In the genomic region with DNA sequence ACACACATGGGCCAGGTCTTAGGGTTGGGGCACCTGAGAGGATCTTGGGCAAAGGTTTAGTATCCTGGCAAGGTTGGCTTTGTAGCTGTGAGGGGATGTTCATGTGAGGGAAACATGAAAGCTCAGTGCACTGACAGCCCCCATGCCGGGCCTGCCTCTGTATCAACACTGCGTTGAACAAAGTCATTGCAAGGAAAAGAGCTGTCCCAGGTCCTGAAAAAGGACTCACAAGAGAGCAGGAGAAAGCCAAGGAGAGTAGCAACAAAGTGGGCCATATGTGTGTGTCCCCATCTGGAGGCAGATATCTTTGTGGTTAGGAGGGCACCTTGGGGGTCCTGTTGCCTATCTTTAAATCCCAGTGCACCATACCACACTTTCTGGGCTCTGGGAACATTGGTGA, we compare ENCODE assay signal across 11 cellular contexts.
DNase-seq lines count a peak whose midpoint lies in the region; ATAC-seq, FAIRE-seq and TF ChIP-seq lines count a peak whose summit lies in the region.
"Had no signal": no experiment of that assay in that cellular context is flagged by ENCODE, and none has a peak within 500 bp of the region (broad histone marks: within the 10 kb centered on the region; RNA-seq: fewer than 3 reads in every experiment).

No MANE protein-coding gene starts in this region.

- H3K9me2 ChIP-seq in GM23248 (ENCODE audit: insufficient read depth): no peaks in the 10 kb centered on the region

- SMC1A ChIA-PET in GM12878 (lab: Charles Lee; ENCODE audit: uncharacterized antibody, unreplicated experiment): interaction anchor here (0.6 kb wide), 1 partner anchor 44 kb away, joined by 3 read pairs; no protein-coding TSS in a partner anchor

- no peak for TF ChIP-seq EP300 in GM12878 (IDR thresholded peaks at IDR 0.05; ENCODE audit: borderline replicate concordance in 1 of 2, control insufficient read depth in 1 of 2, low read depth in 2 of 2, low read length in 2 of 2)

- ATAC-seq in GM12878: peak; percentile 41; the same call in 1 of the 3 replicates
- no peak for ATAC-seq in GM21381 (IDR thresholded peaks at IDR 0.05; ENCODE audit: unreplicated experiment)

- H3K27ac ChIP-seq in GM23248 (no peak overlapping the region), GM12878 (ENCODE audit: control insufficient read depth, insufficient read depth) (no peak overlapping the region)

- no peak for TF ChIP-seq POLR2A in GM12878 (IDR thresholded peaks at IDR 0.05; ENCODE audit: low read depth, low read length)

- POLR2A ChIA-PET in GM12878 (lab: Charles Lee): no interaction called here

- H3K4me3 ChIP-seq in GM23248: no peak overlapping the region
- no peak overlapping the region for H3K4me3 ChIP-seq in GM12878
- H3K4me3 ChIP-seq in MG63: no peak overlapping the region

- no peaks in the 10 kb centered on the region for H3K4me1 ChIP-seq in GM23248 (ENCODE audit: insufficient read depth)
- no peaks in the 10 kb centered on the region for H3K4me1 ChIP-seq in GM12878 (ENCODE audit: control insufficient read depth, insufficient read depth, low read length)

- H3K27me3 ChIP-seq in GM23248 (replicated peaks; ENCODE audit: insufficient read depth) (no peaks in the 10 kb centered on the region), GM12878 (replicated peaks in 1 of 2; ENCODE audit: control insufficient read depth in 2 of 2, insufficient read depth in 2 of 2, low read length in 1 of 2) (no peaks in the 10 kb centered on the region), MG63 (no peaks in the 10 kb centered on the region; the same call in 1 of the 2 replicates)

- no peak for TF ChIP-seq CTCF in GM12878 (IDR thresholded peaks at IDR 0.05 in 2 of 3, conservative IDR thresholded peaks at IDR 0.05 in 1 of 3; ENCODE audit: control insufficient read depth in 2 of 3, extremely low read depth in 1 of 3, insufficient read depth in 1 of 3, low read depth in 3 of 3, low read length in 3 of 3)

- no peaks in the 10 kb centered on the region for H3K4me1 Mint-ChIP-seq in activated T-helper 1 cell treated with anti-CD3 and anti-CD28 coated beads, Interleukin-12 subunit alpha, Interleukin-12 subunit beta, Interleukin-2, Interleukin-4 antibody, amounts not matched to agents 30 ng/mL and 10 ng/mL and 1 ng/mL, durations not matched to agents 14 hours and 24 hours and 36 hours (ENCODE audit: low read depth)

- H3K27ac Mint-ChIP-seq in activated T-helper 1 cell treated with anti-CD3 and anti-CD28 coated beads, Interleukin-12 subunit alpha, Interleukin-12 subunit beta, Interleukin-2, Interleukin-4 antibody, amounts not matched to agents 30 ng/mL and 10 ng/mL and 1 ng/mL, durations not matched to agents 14 hours and 24 hours and 36 hours: no peak overlapping the region

- in situ Hi-C loops in GM23248 (cut with MboI) (no loop called here), GM12878 (cut with MboI) (no loop called here)

- BruUV-seq in GM12878 (replicated peaks; lab: Mats Ljungman, UMichigan): no TSS peak

- no peaks in the 10 kb centered on the region for H3K36me3 Mint-ChIP-seq in activated T-helper 1 cell treated with anti-CD3 and anti-CD28 coated beads, Interleukin-12 subunit alpha, Interleukin-12 subunit beta, Interleukin-2, Interleukin-4 antibody, amounts not matched to agents 30 ng/mL and 10 ng/mL and 1 ng/mL, durations not matched to agents 14 hours and 24 hours and 36 hours (ENCODE audit: low read depth)

- H3K36me3 ChIP-seq in GM23248 (ENCODE audit: low read depth) (no peaks in the 10 kb centered on the region), GM12878 (ENCODE audit: control insufficient read depth in 2 of 2, insufficient read depth in 2 of 2, low read length in 1 of 2) (no peaks in the 10 kb centered on the region), MG63 (no peaks in the 10 kb centered on the region)

- RAD21 ChIA-PET in GM12878 (lab: Charles Lee; ENCODE audit: unreplicated experiment): no interaction called here

- no peak overlapping the region for H3K9ac ChIP-seq in GM23248
- H3K9ac ChIP-seq in GM12878 (ENCODE audit: control insufficient read depth, insufficient read depth, low read length): no peak overlapping the region

- H3K4me2 ChIP-seq in GM23248 (ENCODE audit: unreplicated experiment) (no peak overlapping the region), GM12878 (ENCODE audit: control insufficient read depth, insufficient read depth) (no peak overlapping the region)

- H3K4me3 Mint-ChIP-seq in activated T-helper 1 cell treated with anti-CD3 and anti-CD28 coated beads, Interleukin-12 subunit alpha, Interleukin-12 subunit beta, Interleukin-2, Interleukin-4 antibody, amounts not matched to agents 30 ng/mL and 10 ng/mL and 1 ng/mL, durations not matched to agents 14 hours and 24 hours and 36 hours: no peak overlapping the region

- no peak for TF ChIP-seq RAD21 in GM12878 (IDR thresholded peaks at IDR 0.05; ENCODE audit: insufficient read depth, low read depth, low read length)

- H3K79me2 ChIP-seq in GM23248 (ENCODE audit: insufficient read depth) (no peaks in the 10 kb centered on the region), GM12878 (ENCODE audit: control insufficient read depth, insufficient read depth, low read length) (no peaks in the 10 kb centered on the region)

- H4K20me1 ChIP-seq in GM23248 (ENCODE audit: insufficient read depth) (no peaks in the 10 kb centered on the region), GM12878 (ENCODE audit: control insufficient read depth, insufficient read depth) (no peaks in the 10 kb centered on the region)

- no peak for FAIRE-seq in GM12878 (lab: Jason Lieb, UNC)

- H2AFZ ChIP-seq in GM23248 (no peak overlapping the region), GM12878 (ENCODE audit: control insufficient read depth, low read depth, low read length) (no peak overlapping the region)

- intact Hi-C loops in GM12878 (cut with micrococcal nuclease; ENCODE audit: unreplicated experiment): no loop called here
- intact Hi-C loops in activated T-helper 1 cell treated with anti-CD3 and anti-CD28 coated beads, Interleukin-12 subunit alpha, Interleukin-12 subunit beta, Interleukin-2, Interleukin-4 antibody, amounts not matched to agents 30 ng/mL and 10 ng/mL and 1 ng/mL, durations not matched to agents 14 hours and 24 hours and 36 hours (cut with micrococcal nuclease): loop anchor here (1.0 kb wide), 1 partner anchor 55 kb away; no protein-coding TSS in a partner anchor

- CTCF ChIA-PET in GM12878 (lab: Yijun Ruan, JAX): no interaction called here

- H3K27me3 Mint-ChIP-seq in activated T-helper 1 cell treated with anti-CD3 and anti-CD28 coated beads, Interleukin-12 subunit alpha, Interleukin-12 subunit beta, Interleukin-2, Interleukin-4 antibody, amounts not matched to agents 30 ng/mL and 10 ng/mL and 1 ng/mL, durations not matched to agents 14 hours and 24 hours and 36 hours (ENCODE audit: insufficient read depth): no peaks in the 10 kb centered on the region

- WGBS in GM23248 (ENCODE audit: low coverage in 1 of 2, low lambda C conversion rate in 2 of 2, missing lambda C conversion rate in 2 of 2), 2 experiments: 3 to 5% methylated on average over 2 of the region's 2 CpGs
- 24% methylated on average over 2 of the region's 2 CpGs for WGBS in GM12878 (ENCODE audit: insufficient coverage, insufficient replicate concordance, low lambda C conversion rate, missing lambda C conversion rate)

- no peaks in the 10 kb centered on the region for H3F3A ChIP-seq in GM23248 (ENCODE audit: insufficient read depth)

- DNase-seq in GM23248 (peak; percentile 29), LoVo (ENCODE audit: low spot score) (peak; percentile 18), GM12878 (ENCODE audit: low read depth, low spot score) (no peak), kidney tubule cell (ENCODE audit: low spot score) (peak; percentile 9), NCI-H748 (lab: John Stamatoyannopoulos, UW; ENCODE audit: unreplicated experiment) (no peak), MG63 (no peak)
- DNase-seq in activated T-helper 1 cell treated with anti-CD3 and anti-CD28 coated beads, Interleukin-12 subunit alpha, Interleukin-12 subunit beta, Interleukin-2, Interleukin-4 antibody, amounts not matched to agents 30 ng/mL and 10 ng/mL and 1 ng/mL, durations not matched to agents 14 hours and 24 hours and 36 hours (ENCODE audit: low spot score): no peak
- DNase-seq: NCI-H2227 treated with DMSO at 0.1 percent for 48 hours; nucleus accumbens; stimulated activated CD4-positive, alpha-beta T cell treated with anti-CD3 and anti-CD28 coated beads, Interleukin-4, amount 100 ng/mL, for 24 hours had no signal

- no peaks in the 10 kb centered on the region for H3K9me3 Mint-ChIP-seq in activated T-helper 1 cell treated with anti-CD3 and anti-CD28 coated beads, Interleukin-12 subunit alpha, Interleukin-12 subunit beta, Interleukin-2, Interleukin-4 antibody, amounts not matched to agents 30 ng/mL and 10 ng/mL and 1 ng/mL, durations not matched to agents 14 hours and 24 hours and 36 hours

- no peaks in the 10 kb centered on the region for H3K9me3 ChIP-seq in GM23248 (ENCODE audit: low read depth)
- H3K9me3 ChIP-seq in GM12878 (replicated peaks; ENCODE audit: control insufficient read depth, insufficient read depth, low read length): no peaks in the 10 kb centered on the region
- H3K9me3 ChIP-seq in MG63: no peaks in the 10 kb centered on the region

TF ChIP-seq in GM12878, 131 proteins besides CTCF, POLR2A, EP300 and RAD21 (continues in another document):
- TF ChIP-seq, protein P1, sequence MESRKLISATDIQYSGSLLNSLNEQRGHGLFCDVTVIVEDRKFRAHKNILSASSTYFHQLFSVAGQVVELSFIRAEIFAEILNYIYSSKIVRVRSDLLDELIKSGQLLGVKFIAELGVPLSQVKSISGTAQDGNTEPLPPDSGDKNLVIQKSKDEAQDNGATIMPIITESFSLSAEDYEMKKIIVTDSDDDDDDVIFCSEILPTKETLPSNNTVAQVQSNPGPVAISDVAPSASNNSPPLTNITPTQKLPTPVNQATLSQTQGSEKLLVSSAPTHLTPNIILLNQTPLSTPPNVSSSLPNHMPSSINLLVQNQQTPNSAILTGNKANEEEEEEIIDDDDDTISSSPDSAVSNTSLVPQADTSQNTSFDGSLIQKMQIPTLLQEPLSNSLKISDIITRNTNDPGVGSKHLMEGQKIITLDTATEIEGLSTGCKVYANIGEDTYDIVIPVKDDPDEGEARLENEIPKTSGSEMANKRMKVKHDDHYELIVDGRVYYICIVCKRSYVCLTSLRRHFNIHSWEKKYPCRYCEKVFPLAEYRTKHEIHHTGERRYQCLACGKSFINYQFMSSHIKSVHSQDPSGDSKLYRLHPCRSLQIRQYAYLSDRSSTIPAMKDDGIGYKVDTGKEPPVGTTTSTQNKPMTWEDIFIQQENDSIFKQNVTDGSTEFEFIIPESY (IDR thresholded peaks at IDR 0.05): no peak
- TF ChIP-seq BMI1 (IDR thresholded peaks at IDR 0.05; ENCODE audit: borderline replicate concordance): no peak
- no peak for TF ChIP-seq ZNF384 (IDR thresholded peaks at IDR 0.05; ENCODE audit: borderline replicate concordance, low read depth, low read length)
- TF ChIP-seq CBFB (IDR thresholded peaks at IDR 0.05; ENCODE audit: low read depth): no peak

Comparison
In these comparisons a context has a peak if more than half of its experiments do, and no peak if none do; other contexts are left out.
1. DNase-seq: peak in GM23248 (single experiment), LoVo (single experiment) and kidney tubule cell (single experiment); none in GM12878 (single experiment), NCI-H748 (single experiment), MG63 (single experiment) and activated T-helper 1 cell treated with anti-CD3 and anti-CD28 coated beads, Interleukin-12 subunit alpha, Interleukin-12 subunit beta, Interleukin-2, Interleukin-4 antibody, amounts not matched to agents 30 ng/mL and 10 ng/mL and 1 ng/mL, durations not matched to agents 14 hours and 24 hours and 36 hours (single experiment).